1 cellular context compared by ENCODE assay signal in the genomic region with DNA sequence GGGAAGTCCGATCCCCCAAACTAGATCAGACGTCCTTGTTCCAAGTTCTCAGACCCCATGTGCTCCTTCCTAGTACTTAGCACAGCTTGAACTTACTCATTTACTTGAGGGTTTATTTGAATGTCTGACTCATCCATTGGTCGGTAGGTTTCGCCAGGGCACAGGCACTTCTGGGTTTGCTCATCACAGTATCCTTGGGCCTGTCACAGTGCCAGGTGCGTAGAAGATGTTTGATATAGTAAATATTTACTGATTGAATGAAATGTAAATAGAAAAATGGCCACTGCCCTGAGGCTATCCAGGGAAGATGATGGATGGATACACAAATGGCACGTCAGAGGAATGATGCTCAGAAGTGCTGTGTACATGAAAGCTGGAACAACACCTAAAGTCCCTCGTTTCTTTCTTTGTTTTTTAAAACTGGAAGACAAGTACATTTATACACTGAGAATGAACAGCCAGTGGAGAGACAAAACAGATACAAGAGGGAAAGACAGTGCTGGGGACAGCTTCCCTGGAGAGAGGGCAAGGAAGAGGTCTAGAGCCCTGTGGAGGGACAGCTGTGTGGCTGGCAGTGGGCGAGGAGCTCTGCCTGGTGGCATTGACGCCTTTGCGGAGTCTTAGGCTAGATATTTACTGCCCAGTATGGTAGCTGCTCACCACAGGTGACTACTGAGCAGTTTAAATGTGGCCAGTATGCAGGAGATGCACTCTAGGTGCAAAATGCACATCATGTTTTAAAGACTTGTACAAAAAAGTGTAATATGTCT.
TF ChIP-seq lines count a peak whose summit lies in the region.

No MANE protein-coding gene starts in this region.

TF ChIP-seq in SK-N-SH treated with all-trans-retinoic acid at 6 μM for 48 hours, 23 proteins besides CTCF, POLR2A, EP300 and RAD21 (continued from another document):
- TF ChIP-seq, protein P1, sequence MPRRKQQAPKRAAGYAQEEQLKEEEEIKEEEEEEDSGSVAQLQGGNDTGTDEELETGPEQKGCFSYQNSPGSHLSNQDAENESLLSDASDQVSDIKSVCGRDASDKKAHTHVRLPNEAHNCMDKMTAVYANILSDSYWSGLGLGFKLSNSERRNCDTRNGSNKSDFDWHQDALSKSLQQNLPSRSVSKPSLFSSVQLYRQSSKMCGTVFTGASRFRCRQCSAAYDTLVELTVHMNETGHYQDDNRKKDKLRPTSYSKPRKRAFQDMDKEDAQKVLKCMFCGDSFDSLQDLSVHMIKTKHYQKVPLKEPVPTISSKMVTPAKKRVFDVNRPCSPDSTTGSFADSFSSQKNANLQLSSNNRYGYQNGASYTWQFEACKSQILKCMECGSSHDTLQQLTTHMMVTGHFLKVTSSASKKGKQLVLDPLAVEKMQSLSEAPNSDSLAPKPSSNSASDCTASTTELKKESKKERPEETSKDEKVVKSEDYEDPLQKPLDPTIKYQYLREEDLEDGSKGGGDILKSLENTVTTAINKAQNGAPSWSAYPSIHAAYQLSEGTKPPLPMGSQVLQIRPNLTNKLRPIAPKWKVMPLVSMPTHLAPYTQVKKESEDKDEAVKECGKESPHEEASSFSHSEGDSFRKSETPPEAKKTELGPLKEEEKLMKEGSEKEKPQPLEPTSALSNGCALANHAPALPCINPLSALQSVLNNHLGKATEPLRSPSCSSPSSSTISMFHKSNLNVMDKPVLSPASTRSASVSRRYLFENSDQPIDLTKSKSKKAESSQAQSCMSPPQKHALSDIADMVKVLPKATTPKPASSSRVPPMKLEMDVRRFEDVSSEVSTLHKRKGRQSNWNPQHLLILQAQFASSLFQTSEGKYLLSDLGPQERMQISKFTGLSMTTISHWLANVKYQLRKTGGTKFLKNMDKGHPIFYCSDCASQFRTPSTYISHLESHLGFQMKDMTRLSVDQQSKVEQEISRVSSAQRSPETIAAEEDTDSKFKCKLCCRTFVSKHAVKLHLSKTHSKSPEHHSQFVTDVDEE (CRISPR knock-in tag; IDR thresholded peaks at IDR 0.05), result no peak
- no peak for TF ChIP-seq SNAI2 (CRISPR knock-in tag; IDR thresholded peaks at IDR 0.05)
